ENCODE assay signal across 8 cellular contexts in the genomic region with DNA sequence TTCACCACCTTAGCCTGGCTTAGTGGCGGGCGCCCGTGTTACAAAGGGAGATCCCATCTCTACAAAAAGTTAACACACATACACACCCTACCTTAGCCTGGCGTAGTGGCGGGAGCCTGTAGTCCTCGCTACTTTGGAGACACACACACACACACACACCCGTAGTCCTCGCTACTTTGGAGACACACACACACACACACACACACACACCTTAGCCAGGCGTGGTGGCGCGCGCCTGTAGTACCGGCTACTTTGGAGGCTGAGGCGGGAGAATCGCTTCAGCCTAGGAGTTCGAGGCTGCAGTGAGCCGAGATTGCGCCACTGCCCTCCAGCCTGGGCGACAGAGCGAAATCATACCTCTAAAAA. TPM values are rescaled to one million over a fixed set of nuclear protein-coding genes. Genes with fewer than 3 reads are reported as not detected.
DNase-seq lines count a peak whose midpoint lies in the region; ATAC-seq, FAIRE-seq and TF ChIP-seq lines count a peak whose summit lies in the region.

No MANE protein-coding gene starts in this region.

- H3K4me1 Mint-ChIP-seq in CD4-positive, CD25-positive, alpha-beta regulatory T cell: peaks cover 41 to 77% (median 56%) of the 10 kb centered on the region in 4 donors

- peak overlapping the region; percentile 78 for H3K27ac ChIP-seq in CD4-positive, CD25-positive, alpha-beta regulatory T cell (ENCODE audit: insufficient read depth, low read length, poor library complexity, severe bottlenecking)
- H3K27ac ChIP-seq in OCI-LY1 (ENCODE audit: low read depth, low read length, poor library complexity, severe bottlenecking) (no peak overlapping the region), GM12878 (ENCODE audit: control insufficient read depth, insufficient read depth) (peak overlapping the region; percentile 51), stomach (peak overlapping the region; percentile 87 to 96 (median 91))

- peak overlapping the region; percentile 90 to 93 (median 92) for H3K4me3 Mint-ChIP-seq in CD4-positive, CD25-positive, alpha-beta regulatory T cell

- intact Hi-C loops in GM12878 (cut with micrococcal nuclease; ENCODE audit: unreplicated experiment) (no loop called here), left colon (cut with DNase I, micrococcal nuclease) (loop anchor here in 1 of 2 donors (10.0 kb wide), 1 partner anchor 229 kb away; no protein-coding TSS in a partner anchor), stomach (cut with DNase I; ENCODE audit: low total_unique reads) (loop anchor here (10.0 kb wide), 1 partner anchor 229 kb away; no protein-coding TSS in a partner anchor)

- peak overlapping the region; percentile 98 for H3K9ac ChIP-seq in OCI-LY1 (ENCODE audit: low read length)
- peak overlapping the region; percentile 74 for H3K9ac ChIP-seq in GM12878 (ENCODE audit: control insufficient read depth, insufficient read depth, low read length)

- peak overlapping the region; percentile 80 to 97 (median 87) for H3K27ac Mint-ChIP-seq in CD4-positive, CD25-positive, alpha-beta regulatory T cell

- FAIRE-seq in GM12878 (lab: Jason Lieb, UNC): no peak

- no peak for TF ChIP-seq POLR2A in GM12878 (IDR thresholded peaks at IDR 0.05; ENCODE audit: low read depth, low read length)
- TF ChIP-seq POLR2A in stomach (IDR thresholded peaks at IDR 0.05): no peak

- H3K4me2 ChIP-seq in OCI-LY1 (ENCODE audit: low read length) (peak overlapping the region; percentile 99), GM12878 (ENCODE audit: control insufficient read depth, insufficient read depth) (peak overlapping the region; percentile 85)

- H4K20me1 ChIP-seq in OCI-LY1 (ENCODE audit: insufficient read depth, low read length) (peaks cover 9% of the 10 kb centered on the region; the same call in 1 of the 2 replicates), GM12878 (ENCODE audit: control insufficient read depth, insufficient read depth) (0 out of 2 replicates have a peak, but pooled peaks cover 3% of the 10 kb centered on the region)

- in situ Hi-C loops in GM12878 (cut with MboI): loop anchor here (10.0 kb wide), 1 partner anchor 211 kb away; a partner anchor contains a TSS

- H3K79me2 ChIP-seq in OCI-LY1 (ENCODE audit: insufficient read depth, low read length): peaks cover 7% of the 10 kb centered on the region; the same call in 1 of the 2 replicates
- H3K79me2 ChIP-seq in GM12878 (ENCODE audit: control insufficient read depth, insufficient read depth, low read length): peaks cover 48% of the 10 kb centered on the region

- no peaks in the 10 kb centered on the region for H3F3A ChIP-seq in OCI-LY1 (ENCODE audit: insufficient read depth, low read length)

- peaks cover 10% of the 10 kb centered on the region for H3K36me3 Mint-ChIP-seq in CD4-positive, CD25-positive, alpha-beta regulatory T cell

- WGBS in GM12878 (ENCODE audit: insufficient coverage, insufficient replicate concordance, low lambda C conversion rate, missing lambda C conversion rate): 2% methylated on average over 20 of the region's 20 CpGs
- WGBS in stomach, 5 donors: 1 to 4% (median 1%) methylated on average over 19 to 20 of the region's 20 CpGs

- H3K9me3 Mint-ChIP-seq in CD4-positive, CD25-positive, alpha-beta regulatory T cell: no peaks in the 10 kb centered on the region

- H3K4me3 ChIP-seq in CD4-positive, CD25-positive, alpha-beta regulatory T cell (ENCODE audit: low read depth, low read length): peak overlapping the region; percentile 77
- peak overlapping the region; percentile 100 for H3K4me3 ChIP-seq in OCI-LY1 (ENCODE audit: low read depth, low read length, poor library complexity, severe bottlenecking)
- peak overlapping the region; percentile 68 for H3K4me3 ChIP-seq in GM12878
- peak overlapping the region; percentile 78 to 99 (median 92) for H3K4me3 ChIP-seq in stomach

- SMC1A ChIA-PET in GM12878 (lab: Charles Lee; ENCODE audit: uncharacterized antibody, unreplicated experiment): interaction anchor here (0.6 kb wide), 1 partner anchor 186 kb away, joined by 3 read pairs; no protein-coding TSS in a partner anchor

- H2AFZ ChIP-seq in OCI-LY1 (ENCODE audit: low read length): peak overlapping the region; percentile 92; the same call in 1 of the 2 replicates
- peak overlapping the region; percentile 82; the same call in 1 of the 2 replicates for H2AFZ ChIP-seq in GM12878 (ENCODE audit: control insufficient read depth, low read depth, low read length)

- TF ChIP-seq EP300 in GM12878 (IDR thresholded peaks at IDR 0.05; ENCODE audit: borderline replicate concordance in 1 of 2, control insufficient read depth in 1 of 2, low read depth in 2 of 2, low read length in 2 of 2) (no peak), stomach (IDR thresholded peaks at IDR 0.05) (no peak)

- peak in 1 of 3 donors; percentile 51 for DNase-seq in CD4-positive, CD25-positive, alpha-beta regulatory T cell
- no peak for DNase-seq in GM12878 (ENCODE audit: low read depth, low spot score)
- peak in 1 of 2 donors; percentile 40 for DNase-seq in left colon
- DNase-seq in stomach: no peak
- no peak for DNase-seq in SIG-M5 treated with dmso at 0.1 percent for 504 hours (lab: John Stamatoyannopoulos, UW; ENCODE audit: unreplicated experiment)
- no peak for DNase-seq in CD1c-positive myeloid dendritic cell (ENCODE audit: extremely low spot score)

- no TSS peak for BruUV-seq in GM12878 (replicated peaks; lab: Mats Ljungman, UMichigan)

- POLR2A ChIA-PET in GM12878 (lab: Charles Lee): interaction anchor here (0.5 kb wide), 1 partner anchor 661 kb away, joined by 8 read pairs; no protein-coding TSS in a partner anchor

- H3K27me3 ChIP-seq in CD4-positive, CD25-positive, alpha-beta regulatory T cell (ENCODE audit: control insufficient read depth, insufficient read depth, low read length): no peaks in the 10 kb centered on the region
- H3K27me3 ChIP-seq in OCI-LY1 (ENCODE audit: insufficient read depth, low read length): no peaks in the 10 kb centered on the region
- no peaks in the 10 kb centered on the region for H3K27me3 ChIP-seq in GM12878 (replicated peaks in 1 of 2; ENCODE audit: control insufficient read depth in 2 of 2, insufficient read depth in 2 of 2, low read length in 1 of 2)
- no peaks in the 10 kb centered on the region for H3K27me3 ChIP-seq in stomach

- H3K27me3 Mint-ChIP-seq in CD4-positive, CD25-positive, alpha-beta regulatory T cell: no peaks in the 10 kb centered on the region

- H3K9me3 ChIP-seq in CD4-positive, CD25-positive, alpha-beta regulatory T cell (ENCODE audit: control insufficient read depth in 2 of 2, low read length in 2 of 2): no peaks in the 10 kb centered on the region
- H3K9me3 ChIP-seq in OCI-LY1 (ENCODE audit: low read length): no peaks in the 10 kb centered on the region
- H3K9me3 ChIP-seq in GM12878 (replicated peaks; ENCODE audit: control insufficient read depth, insufficient read depth, low read length): no peaks in the 10 kb centered on the region
- no peaks in the 10 kb centered on the region for H3K9me3 ChIP-seq in stomach

- no peak for TF ChIP-seq RAD21 in GM12878 (IDR thresholded peaks at IDR 0.05; ENCODE audit: insufficient read depth, low read depth, low read length)

- RAD21 ChIA-PET in GM12878 (lab: Charles Lee; ENCODE audit: unreplicated experiment): interaction anchor here (0.8 kb wide), 1 partner anchor 29 kb away, joined by 3 read pairs; no protein-coding TSS in a partner anchor

- H3K36me3 ChIP-seq in CD4-positive, CD25-positive, alpha-beta regulatory T cell (ENCODE audit: control insufficient read depth, insufficient read depth, low read length): no peaks in the 10 kb centered on the region
- H3K36me3 ChIP-seq in OCI-LY1 (ENCODE audit: insufficient read depth, low read length) (0 out of 2 replicates have a peak, but pooled peaks cover 10% of the 10 kb centered on the region), GM12878 (ENCODE audit: control insufficient read depth in 2 of 2, insufficient read depth in 2 of 2, low read length in 1 of 2) (no peaks in the 10 kb centered on the region), stomach (no peaks in the 10 kb centered on the region)

- TF ChIP-seq CTCF in OCI-LY1 (IDR thresholded peaks at IDR 0.05; ENCODE audit: low read length) (no peak), GM12878 (IDR thresholded peaks at IDR 0.05 in 2 of 3, conservative IDR thresholded peaks at IDR 0.05 in 1 of 3; ENCODE audit: control insufficient read depth in 2 of 3, extremely low read depth in 1 of 3, insufficient read depth in 1 of 3, low read depth in 3 of 3, low read length in 3 of 3) (no peak), stomach (IDR thresholded peaks at IDR 0.05) (no peak)

- CTCF ChIA-PET in GM12878 (lab: Yijun Ruan, JAX): interaction anchor here (1.5 kb wide), 1 partner anchor 44 kb away, joined by 3 read pairs; no protein-coding TSS in a partner anchor

- ATAC-seq in CD4-positive, CD25-positive, alpha-beta regulatory T cell (ENCODE audit: low read depth in 2 of 2): no peak
- ATAC-seq in GM21576 (IDR thresholded peaks at IDR 0.05; ENCODE audit: unreplicated experiment): peak; percentile 4
- peak; percentile 21 for ATAC-seq in GM12878
- peak; percentile 45 for ATAC-seq in left colon

- H3K9me2 ChIP-seq in OCI-LY1 (ENCODE audit: low read depth, low read length): no peaks in the 10 kb centered on the region

- H3K4me1 ChIP-seq in CD4-positive, CD25-positive, alpha-beta regulatory T cell (ENCODE audit: control insufficient read depth, insufficient read depth, low read length, poor library complexity, severe bottlenecking): peaks cover 46% of the 10 kb centered on the region
- H3K4me1 ChIP-seq in OCI-LY1 (ENCODE audit: insufficient read depth, low read length, severe bottlenecking) (peaks cover 29% of the 10 kb centered on the region), GM12878 (ENCODE audit: control insufficient read depth, insufficient read depth, low read length) (peaks cover 9% of the 10 kb centered on the region), stomach (peaks cover 52 to 86% (median 68%) of the 10 kb centered on the region in 4 donors)

RNA-seq across cellular contexts. Expression of a gene that starts 0.6 kb away (rescaled TPM):
- total RNA-seq in CD4-positive, CD25-positive, alpha-beta regulatory T cell: 58.3 TPM
- polyA plus RNA-seq in CD4-positive, CD25-positive, alpha-beta regulatory T cell: 10 to 100 TPM in 2 of 4 donors, 1 to 10 TPM in 2; 6.4 to 21.1 (median 9.8) TPM
- 18.2 and 19.4 TPM in 2 replicates for total RNA-seq in GM12878 (2013; cell fraction: nucleolus; rRNA removed)
- 26.8 and 28.1 TPM in 2 replicates for total RNA-seq in GM12878 (2014; rRNA removed)
- total RNA-seq in GM12878 (2014; rRNA removed; fragmentation: Illumina TruSeq; extraction: Trizol): 23.6 and 25.3 TPM in 2 replicates
- 47.8 and 50.0 TPM in 2 replicates for total RNA-seq in GM12878 (2021)
- polyA plus RNA-seq in GM12878 (2011; ENCODE audit: low read depth): 13.3 TPM
- polyA plus RNA-seq in GM12878 (2011; rRNA removed): 47.3 and 47.9 TPM in 2 replicates
- polyA plus RNA-seq in GM12878 (2011; cell fraction: cytosol; rRNA removed): 21.0 and 23.0 TPM in 2 replicates
- 10.0 and 14.8 TPM in 2 replicates for polyA plus RNA-seq in GM12878 (2011; cell fraction: nucleus; rRNA removed)
- polyA plus RNA-seq in GM12878 (2012): 22.2 and 22.7 TPM in 2 replicates
- polyA plus RNA-seq in GM12878 (2014; fragmentation: Illumina TruSeq; extraction: Trizol): 43.9 and 48.5 TPM in 2 replicates
- polyA plus RNA-seq in GM12878 (2014; fragmentation: Nextera tagmentation; extraction: Ambion mirVana): 1 to 10 TPM; 6.5 to 7.7 TPM
- polyA plus RNA-seq in GM12878 (2014; rRNA removed): 29.6 and 34.2 TPM in 2 replicates
- 1 to 10 TPM; 3.6 to 5.0 TPM for polyA plus RNA-seq in GM12878 (2016; fragmentation: Nextera tagmentation; extraction: Ambion mirVana)
- polyA minus RNA-seq in GM12878 (2011; rRNA and poly(A)+ RNA removed): 59.8 and 67.7 TPM in 2 replicates
- 8.8 and 17.6 TPM in 2 replicates for polyA minus RNA-seq in GM12878 (2011; cell fraction: cytosol; rRNA and poly(A)+ RNA removed)
- polyA minus RNA-seq in GM12878 (2011; cell fraction: nucleus; rRNA and poly(A)+ RNA removed): 7.0 and 12.2 TPM in 2 replicates
- total RNA-seq in left colon: 10 to 100 TPM; 51.6 to 78.0 TPM
- 10 to 100 TPM in 4 of 5 donors, 1 to 10 TPM in 1; 5.8 to 99.6 (median 60.0) TPM for total RNA-seq in stomach
- polyA plus RNA-seq in stomach: 10 to 100 TPM; 20.2 to 29.4 (median 25.8) TPM

Comparison
In these comparisons a context has a peak if more than half of its experiments do, and no peak if none do; other contexts are left out.
1. ATAC-seq: peak in GM21576 (single experiment), GM12878 (single experiment) and left colon (single experiment); none in CD4-positive, CD25-positive, alpha-beta regulatory T cell (0 of 2).
2. Peak in every context shown above with its lines, with median percentiles within 50 percentile points of each other: H3K4me3 ChIP-seq.